Comparison of ENCODE assay signal across 16 cellular contexts in the genomic region with DNA sequence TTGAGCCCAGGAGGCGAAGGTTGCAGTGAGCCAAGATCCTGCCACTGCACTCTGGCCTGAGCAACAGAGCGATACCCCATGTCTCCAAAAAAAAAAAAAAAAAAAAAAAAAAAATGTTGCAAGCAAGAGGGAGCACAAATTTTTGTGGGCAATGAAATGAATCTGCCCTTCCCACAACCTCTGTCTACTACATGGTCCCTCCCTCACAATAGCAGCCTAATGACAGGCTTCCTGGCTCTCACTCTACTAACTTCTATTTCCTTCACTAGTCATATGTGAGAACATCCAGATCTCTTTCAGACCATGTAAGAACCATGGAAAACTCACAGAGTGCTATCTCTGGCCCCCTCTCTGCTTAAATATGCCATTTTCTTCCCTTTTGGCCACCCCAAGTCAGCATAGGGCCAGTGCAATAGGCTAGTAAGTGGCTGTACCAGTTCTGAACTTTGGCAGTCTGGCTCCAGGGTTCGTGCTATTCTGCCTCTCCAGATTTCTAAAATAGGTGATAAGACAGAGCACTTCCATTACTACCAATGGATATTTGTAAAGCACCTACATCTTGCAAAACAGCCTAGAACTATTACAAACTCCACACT. TPM values are rescaled to one million over a fixed set of nuclear protein-coding genes. Genes with fewer than 3 reads are reported as not detected.
DNase-seq lines count a peak whose midpoint lies in the region; ATAC-seq and TF ChIP-seq lines count a peak whose summit lies in the region.
"Had no signal": no experiment of that assay in that cellular context is flagged by ENCODE, and none has a peak within 500 bp of the region (broad histone marks: within the 10 kb centered on the region; RNA-seq: fewer than 3 reads in every experiment).

No MANE protein-coding gene starts in this region.

- peaks cover 34% of the 10 kb centered on the region for H3K36me3 Mint-ChIP-seq in CD4-positive, alpha-beta T cell (ENCODE audit: low read depth)
- peaks cover 30% of the 10 kb centered on the region for H3K36me3 Mint-ChIP-seq in effector memory CD8-positive, alpha-beta T cell (ENCODE audit: insufficient read depth)
- peaks cover 0 to 24% (median 0%) of the 10 kb centered on the region in 5 donors for H3K36me3 Mint-ChIP-seq in naive thymus-derived CD4-positive, alpha-beta T cell

- no peaks in the 10 kb centered on the region for H3K36me3 ChIP-seq in naive thymus-derived CD4-positive, alpha-beta T cell (ENCODE audit: control insufficient read depth in 2 of 3, insufficient read depth in 3 of 3, low read length in 3 of 3)

- H3K27ac ChIP-seq in CD4-positive, alpha-beta T cell (ENCODE audit: low read depth, low read length), result no peak overlapping the region
- no peak overlapping the region for H3K27ac ChIP-seq in naive thymus-derived CD4-positive, alpha-beta T cell (ENCODE audit: low read depth, low read length)

- in situ Hi-C loops in KBM-7 (cut with MboI; ENCODE audit: low pct_unique_long_range_greater_than_20kb, low sequenced_read_pairs), result no loop called here

- ATAC-seq in CD4-positive, alpha-beta T cell (ENCODE audit: poor library complexity), result no peak
- ATAC-seq in effector memory CD8-positive, alpha-beta T cell (replicated peaks), result no peak
- no peak for ATAC-seq in naive thymus-derived CD4-positive, alpha-beta T cell
- ATAC-seq in GM19452 (IDR thresholded peaks at IDR 0.05; ENCODE audit: unreplicated experiment), result no peak
- ATAC-seq in GM19463 (IDR thresholded peaks at IDR 0.05; ENCODE audit: unreplicated experiment), result no peak

- H3K4me1 ChIP-seq in naive thymus-derived CD4-positive, alpha-beta T cell (ENCODE audit: control insufficient read depth in 2 of 2, insufficient read depth in 2 of 2, low read length in 2 of 2), result peaks cover 30 to 68% of the 10 kb centered on the region in 2 donors

- CTCF ChIA-PET in CD4-positive, alpha-beta T cell (lab: Charles Lee), result interaction anchor here (0.7 kb wide), 1 partner anchor 54 kb away, joined by 3 read pairs; no protein-coding TSS in a partner anchor
- CTCF ChIA-PET in naive thymus-derived CD4-positive, alpha-beta T cell (lab: Charles Lee), result interaction anchor here (1.1 kb wide), 1 partner anchor 33 kb away, joined by 3 read pairs; no protein-coding TSS in a partner anchor

- H3K27me3 Mint-ChIP-seq in CD4-positive, alpha-beta T cell, result no peaks in the 10 kb centered on the region
- no peaks in the 10 kb centered on the region for H3K27me3 Mint-ChIP-seq in effector memory CD8-positive, alpha-beta T cell
- no peaks in the 10 kb centered on the region for H3K27me3 Mint-ChIP-seq in naive thymus-derived CD4-positive, alpha-beta T cell
- H3K27me3 Mint-ChIP-seq: dendritic cell treated with granulocyte-macrophage colony-stimulating factor and Interleukin-4, amounts not matched to agents 40 ng/mL and 50 ng/mL, for 4 days had no signal

- no peak for TF ChIP-seq CTCF in CD4-positive, alpha-beta T cell (IDR thresholded peaks at IDR 0.05)

- no peaks in the 10 kb centered on the region for H3K9me3 Mint-ChIP-seq in CD4-positive, alpha-beta T cell
- H3K9me3 Mint-ChIP-seq in effector memory CD8-positive, alpha-beta T cell, result no peaks in the 10 kb centered on the region
- H3K9me3 Mint-ChIP-seq in naive thymus-derived CD4-positive, alpha-beta T cell, result peaks cover 0 to 1% (median 0%) of the 10 kb centered on the region in 11 donors
- H3K9me3 Mint-ChIP-seq: CD14-positive monocyte; dendritic cell treated with granulocyte-macrophage colony-stimulating factor and Interleukin-4, amounts not matched to agents 40 ng/mL and 50 ng/mL, for 4 days; H9 had no signal

- H3K9me3 ChIP-seq in CD4-positive, alpha-beta T cell (ENCODE audit: control insufficient read depth, low read length), result no peaks in the 10 kb centered on the region
- no peaks in the 10 kb centered on the region for H3K9me3 ChIP-seq in naive thymus-derived CD4-positive, alpha-beta T cell (ENCODE audit: control insufficient read depth in 2 of 3, low read length in 3 of 3)

- POLR2A ChIA-PET in CD4-positive, alpha-beta T cell (lab: Charles Lee), result no interaction called here
- POLR2A ChIA-PET in naive thymus-derived CD4-positive, alpha-beta T cell (lab: Charles Lee), result no interaction called here

- H3K4me1 Mint-ChIP-seq in CD4-positive, alpha-beta T cell (ENCODE audit: low read depth), result peaks cover 87% of the 10 kb centered on the region
- peaks cover 64 to 65% of the 10 kb centered on the region in 2 donors for H3K4me1 Mint-ChIP-seq in effector memory CD8-positive, alpha-beta T cell (ENCODE audit: low read depth in 2 of 2)
- peaks cover 63 to 97% (median 84%) of the 10 kb centered on the region in 7 donors for H3K4me1 Mint-ChIP-seq in naive thymus-derived CD4-positive, alpha-beta T cell

- peak overlapping the region; percentile 35 for H3K4me3 Mint-ChIP-seq in CD4-positive, alpha-beta T cell
- peak overlapping the region; percentile 8 to 24 for H3K4me3 Mint-ChIP-seq in effector memory CD8-positive, alpha-beta T cell
- peak overlapping the region in 9 of 10 donors; percentile 1 to 78 (median 64) for H3K4me3 Mint-ChIP-seq in naive thymus-derived CD4-positive, alpha-beta T cell
- H3K4me3 Mint-ChIP-seq: CD14-positive monocyte; dendritic cell treated with granulocyte-macrophage colony-stimulating factor and Interleukin-4, amounts not matched to agents 40 ng/mL and 50 ng/mL, for 4 days; H9 had no signal

- intact Hi-C loops in CD4-positive, alpha-beta T cell (cut with DNase I, micrococcal nuclease), result no loop called here
- intact Hi-C loops in naive thymus-derived CD4-positive, alpha-beta T cell (cut with micrococcal nuclease), result loop anchor here in 1 of 2 donors (1.0 to 10.0 kb wide), 4 partner anchors 8 to 1218 kb away; partner anchors contain the start of genes CAPS2, GLIPR1 and GLIPR1L1

- H3K27ac Mint-ChIP-seq in CD4-positive, alpha-beta T cell, result peak overlapping the region; percentile 24
- H3K27ac Mint-ChIP-seq in effector memory CD8-positive, alpha-beta T cell, result peak overlapping the region in 1 of 2 donors; percentile 11
- peak overlapping the region in 7 of 9 donors; percentile 7 to 64 (median 27) for H3K27ac Mint-ChIP-seq in naive thymus-derived CD4-positive, alpha-beta T cell
- H3K27ac Mint-ChIP-seq: dendritic cell treated with granulocyte-macrophage colony-stimulating factor and Interleukin-4, amounts not matched to agents 40 ng/mL and 50 ng/mL, for 4 days had no signal

- no peak for DNase-seq in CD4-positive, alpha-beta T cell
- DNase-seq in KBM-7 (peak; percentile 49), NCI-H524 (lab: John Stamatoyannopoulos, UW) (no peak)
- no peak for DNase-seq in effector memory CD8-positive, alpha-beta T cell
- no peak for DNase-seq in naive thymus-derived CD4-positive, alpha-beta T cell
- DNase-seq in activated effector memory CD4-positive, alpha-beta T cell treated with anti-CD3 and anti-CD28 coated beads, Interleukin-2, amount 50 U/mL, for 16 hours, result no peak
- DNase-seq: activated CD8-positive, alpha-beta memory T cell treated with anti-CD3 and anti-CD28 coated beads, Interleukin-2, amount 50 U/mL, for 48 hours; H9; MM.1S; retina; stimulated activated CD4-positive, alpha-beta T cell treated with anti-CD3 and anti-CD28 coated beads, Interleukin-2, amount 100 ng/mL, for 48 hours; stimulated activated naive CD4-positive, alpha-beta T cell treated with Interleukin-2 at 50 U/mL for 16 hours had no signal

- H3K27me3 ChIP-seq in CD4-positive, alpha-beta T cell (ENCODE audit: control insufficient read depth, insufficient read depth, low read length), result no peaks in the 10 kb centered on the region
- no peaks in the 10 kb centered on the region for H3K27me3 ChIP-seq in naive thymus-derived CD4-positive, alpha-beta T cell (ENCODE audit: control insufficient read depth in 2 of 2, insufficient read depth in 2 of 2, low read length in 2 of 2)

- H3K4me3 ChIP-seq in naive thymus-derived CD4-positive, alpha-beta T cell (ENCODE audit: low read length), result no peak overlapping the region

RNA-seq across cellular contexts. Expression of gene OSBPL8, which starts 7.1 kb away (rescaled TPM):
- total RNA-seq in CD4-positive, alpha-beta T cell, result 100 to 1,000 TPM; 154 to 160 TPM
- total RNA-seq in naive thymus-derived CD4-positive, alpha-beta T cell, result 100 to 1,000 TPM; 113 to 146 (median 119) TPM
- polyA plus RNA-seq in naive thymus-derived CD4-positive, alpha-beta T cell, result 100 to 1,000 TPM; 140 to 157 TPM
